26 cellular contexts compared by ENCODE assay signal in genomic region chr2:76270356-76270755, GRCh38.
"Had no signal": no experiment of that assay in that cellular context is flagged by ENCODE, and none has a peak within 500 bp of the region (broad histone marks: within the 10 kb centered on the region; RNA-seq: fewer than 3 reads in every experiment).

No MANE protein-coding gene starts in this region.

- ATAC-seq: esophagus mucosa; heart left ventricle; left lung; lower lobe of right lung; mucosa of descending colon; natural killer cell treated with Interleukin-12 subunit alpha and Interleukin-12 subunit beta and Interleukin-15 and Interleukin-18, amount 100 ng/mL, for 72 hours; right cardiac atrium had no signal

- H3K4me1 Mint-ChIP-seq: activated CD4-positive, alpha-beta memory T cell treated with anti-CD3 and anti-CD28 coated beads, Interleukin-2, amount 10 ng/mL, durations not matched to agents 7 days and 5 days; activated CD4-positive, alpha-beta T cell treated with anti-CD3 and anti-CD28 coated beads, Interleukin-2, amount 10 ng/mL, durations not matched to agents 7 days and 5 days had no signal

- H3K9me3 ChIP-seq: left lung, lower lobe of right lung, mucosa of descending colon, testis, uterus had no signal

- H3K27me3 ChIP-seq: heart left ventricle, left lung, testis, uterus had no signal

- H3K27ac Mint-ChIP-seq: activated CD4-positive, alpha-beta memory T cell treated with anti-CD3 and anti-CD28 coated beads, Interleukin-2, amount 10 ng/mL, durations not matched to agents 7 days and 5 days; activated CD4-positive, alpha-beta T cell treated with anti-CD3 and anti-CD28 coated beads, Interleukin-2, amount 10 ng/mL, durations not matched to agents 7 days and 5 days; activated T-cell treated with anti-CD3 and anti-CD28 coated beads, Interleukin-2, amount 50 U/mL, for 24 hours; endodermal cell; natural killer cell treated with Interleukin-12 subunit alpha and Interleukin-12 subunit beta and Interleukin-15 and Interleukin-18, amount 100 ng/mL, for 72 hours had no signal

- H3K36me3 Mint-ChIP-seq: natural killer cell treated with Interleukin-12 subunit alpha and Interleukin-12 subunit beta and Interleukin-15 and Interleukin-18, amount 100 ng/mL, for 72 hours had no signal

- H3K9me3 Mint-ChIP-seq: activated CD4-positive, alpha-beta T cell treated with anti-CD3 and anti-CD28 coated beads, Interleukin-2, amount 10 ng/mL, durations not matched to agents 7 days and 5 days; activated T-cell treated with anti-CD3 and anti-CD28 coated beads, Interleukin-2, amount 50 U/mL, for 24 hours; endodermal cell had no signal

- H3K27ac ChIP-seq: heart left ventricle, left lung, lower lobe of right lung, testis, uterus had no signal

- H3K36me3 ChIP-seq: heart left ventricle, left lung, lower lobe of right lung, uterus had no signal

- H3K27me3 Mint-ChIP-seq: activated CD4-positive, alpha-beta memory T cell treated with anti-CD3 and anti-CD28 coated beads, Interleukin-2, amount 10 ng/mL, durations not matched to agents 7 days and 5 days; activated CD4-positive, alpha-beta T cell treated with anti-CD3 and anti-CD28 coated beads, Interleukin-2, amount 10 ng/mL, durations not matched to agents 7 days and 5 days; activated T-cell treated with anti-CD3 and anti-CD28 coated beads, Interleukin-2, amount 50 U/mL, for 24 hours; natural killer cell treated with Interleukin-12 subunit alpha and Interleukin-12 subunit beta and Interleukin-15 and Interleukin-18, amount 100 ng/mL, for 72 hours had no signal

- H3K4me3 ChIP-seq: heart left ventricle, left lung, lower lobe of right lung, mucosa of descending colon, testis, uterus had no signal

- H3K4me3 Mint-ChIP-seq: activated CD4-positive, alpha-beta memory T cell treated with anti-CD3 and anti-CD28 coated beads, Interleukin-2, amount 10 ng/mL, durations not matched to agents 7 days and 5 days; activated CD4-positive, alpha-beta T cell treated with anti-CD3 and anti-CD28 coated beads, Interleukin-2, amount 10 ng/mL, durations not matched to agents 7 days and 5 days; activated T-cell treated with anti-CD3 and anti-CD28 coated beads, Interleukin-2, amount 50 U/mL, for 24 hours; endodermal cell; natural killer cell treated with Interleukin-12 subunit alpha and Interleukin-12 subunit beta and Interleukin-15 and Interleukin-18, amount 100 ng/mL, for 72 hours had no signal

- H3K4me1 ChIP-seq: left lung, lower lobe of right lung, testis, uterus had no signal

- DNase-seq: activated CD4-positive, alpha-beta memory T cell treated with anti-CD3 and anti-CD28 coated beads, Interleukin-2, amount 10 ng/mL, durations not matched to agents 7 days and 5 days; activated CD4-positive, alpha-beta T cell treated with anti-CD3 and anti-CD28 coated beads for 1 hour; activated CD4-positive, alpha-beta T cell treated with anti-CD3 and anti-CD28 coated beads, Interleukin-2, amount 10 ng/mL, durations not matched to agents 7 days and 5 days; activated CD8-positive, alpha-beta memory T cell treated with anti-CD3 and anti-CD28 coated beads, Interleukin-2, amount 50 U/mL, for 48 hours; activated gamma-delta T cell; activated naive CD4-positive, alpha-beta T cell treated with anti-CD3 and anti-CD28 coated beads, Interleukin-2, amount 50 U/mL, for 16 hours; activated T-cell treated with anti-CD3 and anti-CD28 coated beads, Interleukin-2, amount 50 U/mL, for 24 hours; amniotic stem cell; central memory CD4-positive, alpha-beta T cell; endodermal cell; foreskin fibroblast; heart left ventricle; kidney glomerular epithelial cell; left lung; lower lobe of right lung; mucosa of descending colon; posterior cingulate gyrus; right cardiac atrium; stimulated activated CD4-positive, alpha-beta T cell treated with anti-CD3 and anti-CD28 coated beads, Interleukin-2, amount 100 ng/mL, for 48 hours; stimulated activated naive CD4-positive, alpha-beta T cell treated with Interleukin-2 at 50 U/mL for 16 hours; T-helper 2 cell; testis; trophoblast cell; uterus had no signal
